ENCODE assay signal across 8 cellular contexts in genomic region chr1:2412395-2412772, GRCh38. TPM values are rescaled to one million over a fixed set of nuclear protein-coding genes. Genes with fewer than 3 reads are reported as not detected.
DNase-seq lines count a peak whose midpoint lies in the region; ATAC-seq and TF ChIP-seq lines count a peak whose summit lies in the region.

TSS of gene PEX10 (minus strand) at chr1:2412564. CDS start at chr1:2412502, 62 bp downstream.

- H3K27ac Mint-ChIP-seq in endothelial cell (ENCODE audit: unreplicated experiment) (no peak within 1 kb of the TSS), mesothelial cell of epicardium (peak within 1 kb of the TSS; percentile 78)

- TF ChIP-seq CTCF in OCI-LY3 (IDR thresholded peaks at IDR 0.05; ENCODE audit: low read depth, low read length): no peak
- TF ChIP-seq CTCF in endothelial cell (IDR thresholded peaks at IDR 0.05; ENCODE audit: unreplicated experiment): no peak
- no peak for TF ChIP-seq CTCF in mesothelial cell of epicardium (IDR thresholded peaks at IDR 0.05; ENCODE audit: unreplicated experiment)

- H3K36me3 Mint-ChIP-seq in endothelial cell (ENCODE audit: low read depth, unreplicated experiment) (peaks cover 10% of the 10 kb centered on the region), mesothelial cell of epicardium (peaks cover 4% of the 10 kb centered on the region)

- H3K9me3 Mint-ChIP-seq in endothelial cell (ENCODE audit: unreplicated experiment) (no peaks in the 10 kb centered on the region), mesothelial cell of epicardium (no peaks in the 10 kb centered on the region)

- H3K4me2 ChIP-seq in OCI-LY3 (ENCODE audit: low read length): peak within 1 kb of the TSS; percentile 94

- no peak within 1 kb of the TSS; the same call in 1 of the 2 replicates for H2AFZ ChIP-seq in OCI-LY3 (ENCODE audit: low read depth, low read length)

- H3K4me1 Mint-ChIP-seq in endothelial cell (ENCODE audit: unreplicated experiment) (peaks cover 4% of the 10 kb centered on the region), mesothelial cell of epicardium (peaks cover 26% of the 10 kb centered on the region)

- peak; percentile 77 for ATAC-seq in GM21515 (IDR thresholded peaks at IDR 0.05; ENCODE audit: unreplicated experiment)

- DNase-seq in D341Med (ENCODE audit: low spot score) (peak; percentile 99), endothelial cell (ENCODE audit: low spot score) (peak; percentile 97), mesothelial cell of epicardium (ENCODE audit: low spot score in 2 of 2, unreplicated experiment in 2 of 2) (peak; percentile 99)
- peak; percentile 99 for DNase-seq in activated CD8-positive, alpha-beta memory T cell treated with anti-CD3 and anti-CD28 coated beads, Interleukin-2, amount 50 U/mL, for 48 hours
- DNase-seq in stimulated activated CD8-positive, alpha-beta memory T cell treated with anti-CD3 and anti-CD28 coated beads, Interleukin-15, amount 100 ng/mL, for 4 hours (ENCODE audit: low read depth in 2 of 2): peak; percentile 97 to 99

- H3K27me3 ChIP-seq in HUES64 (ENCODE audit: insufficient read depth, low read length): no peaks in the 10 kb centered on the region
- H3K27me3 ChIP-seq in OCI-LY3 (ENCODE audit: low read depth, low read length): peaks cover 9% of the 10 kb centered on the region; the same call in 1 of the 2 replicates

- H3K27ac ChIP-seq in HUES64 (ENCODE audit: low read depth, low read length) (peak within 1 kb of the TSS; percentile 85), OCI-LY3 (ENCODE audit: low read length) (peak within 1 kb of the TSS; percentile 61)

- H3K4me3 Mint-ChIP-seq in endothelial cell (ENCODE audit: unreplicated experiment): peak within 1 kb of the TSS; percentile 92
- peak within 1 kb of the TSS; percentile 87 for H3K4me3 Mint-ChIP-seq in mesothelial cell of epicardium

- peaks cover 12% of the 10 kb centered on the region for H3K27me3 Mint-ChIP-seq in endothelial cell (ENCODE audit: unreplicated experiment)
- peaks cover 11% of the 10 kb centered on the region for H3K27me3 Mint-ChIP-seq in mesothelial cell of epicardium (ENCODE audit: low read depth)

- H3K9ac ChIP-seq in HUES64 (ENCODE audit: low read depth, low read length): peak within 1 kb of the TSS; percentile 99
- peak within 1 kb of the TSS; percentile 86 for H3K9ac ChIP-seq in OCI-LY3 (ENCODE audit: low read length)

- peaks cover 22% of the 10 kb centered on the region for H3K79me2 ChIP-seq in OCI-LY3 (ENCODE audit: low read length)

- H3K36me3 ChIP-seq in HUES64 (ENCODE audit: insufficient read depth, low read length) (peaks cover 28% of the 10 kb centered on the region), OCI-LY3 (replicated peaks; ENCODE audit: low read depth, low read length) (no peaks in the 10 kb centered on the region)

- no peaks in the 10 kb centered on the region for H3K9me3 ChIP-seq in HUES64 (ENCODE audit: insufficient read depth, low read depth, low read length)
- H3K9me3 ChIP-seq in OCI-LY3 (ENCODE audit: insufficient read depth, low read length): no peaks in the 10 kb centered on the region

- H4K20me1 ChIP-seq in OCI-LY3 (ENCODE audit: insufficient read depth, low read length): no peaks in the 10 kb centered on the region

- H3K4me3 ChIP-seq in HUES64 (ENCODE audit: low read length) (peak within 1 kb of the TSS; percentile 99), OCI-LY3 (ENCODE audit: low read length) (peak within 1 kb of the TSS; percentile 85)

- WGBS in HUES64: under 1% methylated on average over 55 of the region's 55 CpGs

- H3K4me1 ChIP-seq in HUES64 (ENCODE audit: insufficient read depth, low read length) (peaks cover 10% of the 10 kb centered on the region), OCI-LY3 (ENCODE audit: low read length) (peaks cover 34% of the 10 kb centered on the region)

RNA-seq across cellular contexts. Expression of gene PEX10, which starts in this region (rescaled TPM):
- polyA plus RNA-seq in HUES64 (2013, experiment 1 of 2): 23.5 TPM
- polyA plus RNA-seq in HUES64 (2013, experiment 2 of 2): 23.7 TPM
- total RNA-seq in endothelial cell (ENCODE audit: unreplicated experiment): 25.4 TPM
- total RNA-seq in mesothelial cell of epicardium: 25.8 to 26.6 TPM (median 25.9 TPM) in 3 replicates

Comparison
In these comparisons a context has a peak if more than half of its experiments do, and no peak if none do; other contexts are left out.
1. Peak in every context shown above with its lines: DNase-seq, ATAC-seq, H3K4me3 ChIP-seq and H3K27ac ChIP-seq.